ENCODE assay signal across 24 cellular contexts in genomic region chr2:4024561-4024960, GRCh38.
"Had no signal": no experiment of that assay in that cellular context is flagged by ENCODE, and none has a peak within 500 bp of the region (broad histone marks: within the 10 kb centered on the region; RNA-seq: fewer than 3 reads in every experiment).

No MANE protein-coding gene starts in this region.

- H3K4me3 ChIP-seq: stomach, suprapubic skin, testis, thoracic aorta, thyroid gland, tibial artery, tibial nerve, transverse colon, upper lobe of left lung, upper lobe of right lung, uterus, vagina had no signal

- H3K36me3 ChIP-seq: stomach, suprapubic skin, thoracic aorta, thyroid gland, tibial artery, tibial nerve, transverse colon, upper lobe of left lung, upper lobe of right lung, uterus, vagina had no signal

- DNase-seq: stimulated activated CD4-positive, alpha-beta T cell treated with anti-CD3 and anti-CD28 coated beads, Interleukin-2, amount 100 ng/mL, for 48 hours; stimulated activated CD4-positive, alpha-beta T cell treated with anti-CD3 and anti-CD28 coated beads, Interleukin-4, amount 100 ng/mL, for 1 hour; stimulated activated CD4-positive, alpha-beta T cell treated with anti-CD3 and anti-CD28 coated beads, Interleukin-4, amount 100 ng/mL, for 24 hours; stimulated activated CD4-positive, alpha-beta T cell treated with anti-CD3 and anti-CD28 coated beads, Interleukin-4, amount 100 ng/mL, for 4 hours; stimulated activated CD8-positive, alpha-beta memory T cell treated with anti-CD3 and anti-CD28 coated beads, Interleukin-4, amount 100 ng/mL, for 48 hours; stimulated activated naive B cell treated with anti-CD40 and anti-IgM and Interleukin-4, amounts not matched to agents 10 μg/mL and 1 μg/mL and 100 μg/mL, for 72 hours; stimulated activated naive CD4-positive, alpha-beta T cell; stimulated activated naive CD4-positive, alpha-beta T cell treated with Interleukin-2 at 50 U/mL for 16 hours; stimulated activated naive CD8-positive, alpha-beta T cell treated with anti-CD3 and anti-CD28 coated beads, Interleukin-15, amount 100 ng/mL, for 72 hours; stimulated activated naive CD8-positive, alpha-beta T cell treated with anti-CD3 and anti-CD28 coated beads, Interleukin-15, Interleukin-2, amounts not matched to agents 100 U/mL and 50 U/mL, for 24 hours; stomach; substantia nigra; testis; thyroid gland; tibial artery; transverse colon; trophoblast cell; upper lobe of left lung; upper lobe of right lung; uterus had no signal

- H3K9me3 ChIP-seq: stomach, suprapubic skin, testis, thoracic aorta, thyroid gland, tibial artery, transverse colon, upper lobe of left lung, upper lobe of right lung, uterus, vagina had no signal

- H3K27ac ChIP-seq: stomach, suprapubic skin, testis, thoracic aorta, thyroid gland, tibial artery, tibial nerve, transverse colon, upper lobe of left lung, upper lobe of right lung, uterus, vagina had no signal

- H3K4me1 ChIP-seq: suprapubic skin, testis, thyroid gland, tibial artery, tibial nerve, transverse colon, upper lobe of left lung, upper lobe of right lung, uterus, vagina had no signal

- H3K27me3 ChIP-seq: stomach, suprapubic skin, testis, thyroid gland, tibial artery, tibial nerve, transverse colon, upper lobe of left lung, upper lobe of right lung, uterus, vagina had no signal
